Comparison of ENCODE assay signal across 27 cellular contexts in the genomic region with DNA sequence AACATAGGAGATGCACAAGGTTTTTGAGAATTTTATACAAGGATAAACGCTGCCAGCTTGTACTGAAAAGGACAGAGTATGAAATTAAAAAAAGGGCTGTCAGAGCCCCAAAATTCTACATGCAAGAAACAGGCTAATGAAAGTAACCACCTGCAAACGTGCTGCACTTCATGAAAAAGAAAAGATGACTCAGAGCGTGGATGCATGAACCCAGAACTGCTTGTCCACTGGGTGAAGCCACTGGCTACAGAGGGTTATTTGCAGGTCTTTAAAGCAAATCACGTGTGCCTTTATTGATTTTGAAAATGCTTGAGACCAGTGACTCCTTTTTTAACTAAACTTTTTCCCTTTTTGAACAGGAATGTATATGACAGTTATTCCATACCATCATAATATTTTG. TPM values are rescaled to one million over a fixed set of nuclear protein-coding genes. Genes with fewer than 3 reads are reported as not detected.
"Had no signal": no experiment of that assay in that cellular context is flagged by ENCODE, and none has a peak within 500 bp of the region (broad histone marks: within the 10 kb centered on the region; RNA-seq: fewer than 3 reads in every experiment).

No MANE protein-coding gene starts in this region.

- ATAC-seq: activated CD8-positive, alpha-beta memory T cell treated with anti-CD3 and anti-CD28 coated beads, Interleukin-2, amount 10 ng/mL, durations not matched to agents 7 days and 5 days; activated CD8-positive, alpha-beta T cell treated with anti-CD3 and anti-CD28 coated beads, Interleukin-2, amount 10 ng/mL, durations not matched to agents 7 days and 5 days; activated naive CD8-positive, alpha-beta T cell treated with anti-CD3 and anti-CD28 coated beads, Interleukin-2, amount 50 U/mL, for 24 hours had no signal

- H3K27ac ChIP-seq: ascending aorta, cardiac muscle cell, VCaP had no signal

- H3K36me3 ChIP-seq: ascending aorta, cardiac muscle cell had no signal

- H3K4me1 ChIP-seq: ascending aorta had no signal

- H3K9me3 ChIP-seq: ascending aorta had no signal

- H3K4me3 ChIP-seq: ascending aorta, cardiac muscle cell had no signal

- DNase-seq: activated B cell treated with CpG ODN at 0.5 μM for 24 hours; activated CD4-positive, alpha-beta memory T cell treated with anti-CD3 and anti-CD28 coated beads, Interleukin-2, amount 10 ng/mL, durations not matched to agents 7 days and 5 days; activated CD4-positive, alpha-beta T cell treated with anti-CD3 and anti-CD28 coated beads for 48 hours; activated CD4-positive, alpha-beta T cell treated with anti-CD3 and anti-CD28 coated beads, Interleukin-2, amount 10 ng/mL, durations not matched to agents 7 days and 5 days; activated CD4-positive, alpha-beta T cell treated with anti-CD3 and anti-CD28 coated beads, Interleukin-2, amount 50 U/mL, for 48 hours; activated CD4-positive, CD25-positive, alpha-beta regulatory T cell treated with anti-CD3 and anti-CD28 coated beads, Interleukin-2, amount 50 U/mL, for 72 hours; activated CD8-positive, alpha-beta memory T cell treated with anti-CD3 and anti-CD28 coated beads for 24 hours; activated CD8-positive, alpha-beta memory T cell treated with anti-CD3 and anti-CD28 coated beads, Interleukin-2, amount 10 ng/mL, durations not matched to agents 7 days and 5 days; activated CD8-positive, alpha-beta memory T cell treated with anti-CD3 and anti-CD28 coated beads, Interleukin-2, amount 50 U/mL, for 48 hours; activated CD8-positive, alpha-beta T cell treated with anti-CD3 and anti-CD28 coated beads, Interleukin-2, amount 10 ng/mL, durations not matched to agents 7 days and 5 days; activated effector memory CD4-positive, alpha-beta T cell treated with Interleukin-2 at 50 U/mL for 16 hours; activated gamma-delta T cell; activated naive CD4-positive, alpha-beta T cell treated with anti-CD3 and anti-CD28 coated beads, Interleukin-2, amount 10 ng/mL, durations not matched to agents 7 days and 5 days; activated naive CD4-positive, alpha-beta T cell treated with Interleukin-2 at 50 U/mL for 16 hours; activated naive CD8-positive, alpha-beta T cell treated with anti-CD3 and anti-CD28 coated beads, Interleukin-2, amount 10 ng/mL, durations not matched to agents 7 days and 5 days; activated naive CD8-positive, alpha-beta T cell treated with anti-CD3 and anti-CD28 coated beads, Interleukin-2, amount 50 U/mL, for 24 hours; activated T-cell treated with anti-CD3 and anti-CD28 coated beads, Interleukin-2, amount 50 U/mL, for 24 hours; activated T-cell treated with anti-CD3 and anti-CD28 coated beads, Interleukin-2, amount 50 U/mL, for 48 hours; amygdala; anterior cingulate cortex; caudate nucleus; T-helper 2 cell; T-helper 9 cell had no signal

- H3K27me3 ChIP-seq: ascending aorta, cardiac muscle cell had no signal

RNA-seq across cellular contexts. Expression of a gene that starts 25.3 kb away (rescaled TPM):
- polyA plus RNA-seq: adipose tissue, cardiac muscle cell had no signal
